ENCODE assay signal across 11 cellular contexts in genomic region chr1:116877369-116877768, GRCh38. TPM values are rescaled to one million over a fixed set of nuclear protein-coding genes. Genes with fewer than 3 reads are reported as not detected.
DNase-seq lines count a peak whose midpoint lies in the region; ATAC-seq and TF ChIP-seq lines count a peak whose summit lies in the region.
"Had no signal": no experiment of that assay in that cellular context is flagged by ENCODE, and none has a peak within 500 bp of the region (broad histone marks: within the 10 kb centered on the region; RNA-seq: fewer than 3 reads in every experiment).

No MANE protein-coding gene starts in this region.

- H3K79me2 ChIP-seq in neural progenitor cell (ENCODE audit: low read depth), result no peaks in the 10 kb centered on the region

- H3K27me3 ChIP-seq in endodermal cell (ENCODE audit: control insufficient read depth, insufficient read depth, low read length, poor library complexity, severe bottlenecking) (no peaks in the 10 kb centered on the region), neural progenitor cell (no peaks in the 10 kb centered on the region), transverse colon (no peaks in the 10 kb centered on the region)

- H3K27me3 Mint-ChIP-seq in activated CD4-positive, alpha-beta T cell treated with anti-CD3 and anti-CD28 coated beads for 36 hours, result no peaks in the 10 kb centered on the region
- H3K27me3 Mint-ChIP-seq in endodermal cell (ENCODE audit: insufficient read depth), result no peaks in the 10 kb centered on the region
- peaks cover 2% of the 10 kb centered on the region for H3K27me3 Mint-ChIP-seq in neural progenitor cell (ENCODE audit: insufficient read depth, low read depth)

- intact Hi-C loops in activated CD4-positive, alpha-beta T cell treated with anti-CD3 and anti-CD28 coated beads for 36 hours (cut with DNase I, micrococcal nuclease), result loop anchor here in 1 of 2 experiments (5.0 kb wide), 2 partner anchors 55 to 60 kb away; no protein-coding TSS in a partner anchor
- intact Hi-C loops in transverse colon (cut with DNase I; ENCODE audit: low total_unique reads), result no loop called here

- H3K36me3 Mint-ChIP-seq in activated CD4-positive, alpha-beta T cell treated with anti-CD3 and anti-CD28 coated beads for 36 hours (ENCODE audit: low read depth), result no peaks in the 10 kb centered on the region
- H3K36me3 Mint-ChIP-seq in endodermal cell (ENCODE audit: low read depth) (no peaks in the 10 kb centered on the region), neural progenitor cell (no peaks in the 10 kb centered on the region)

- H3F3A ChIP-seq in neural progenitor cell (ENCODE audit: low read depth), result peaks cover 22% of the 10 kb centered on the region

- H3K27ac ChIP-seq in endodermal cell (ENCODE audit: low read depth, low read length) (peak overlapping the region; percentile 94), neural progenitor cell (no peak overlapping the region), transverse colon (peak overlapping the region in 3 of 4 donors; percentile 8 to 42 (median 23))

- in situ Hi-C loops in transverse colon (cut with MboI; ENCODE audit: low pct_ligation_motif_present in 1 of 4, low pct_unique_long_range_greater_than_20kb in 1 of 4, low sequenced_read_pairs in 3 of 4), result no loop called here

- H3K9me3 ChIP-seq in endodermal cell (ENCODE audit: control insufficient read depth, low read length) (no peaks in the 10 kb centered on the region), neural progenitor cell (ENCODE audit: low read depth) (no peaks in the 10 kb centered on the region), transverse colon (no peaks in the 10 kb centered on the region)
- H3K9me3 ChIP-seq: Caco-2 had no signal

- 81 to 88% methylated on average over 2 of the region's 2 CpGs for WGBS in endodermal cell (ENCODE audit: insufficient coverage in 1 of 2, insufficient read length in 1 of 2), 2 experiments
- WGBS in transverse colon (ENCODE audit: low coverage in 1 of 2), 2 donors, result 69 to 70% methylated on average over 2 of the region's 2 CpGs

- H3K9ac ChIP-seq in endodermal cell (ENCODE audit: extremely low read depth, low read length, poor library complexity, severe bottlenecking), result no peak overlapping the region
- no peak overlapping the region for H3K9ac ChIP-seq in neural progenitor cell

- no peak overlapping the region for H3K4me3 Mint-ChIP-seq in activated CD4-positive, alpha-beta T cell treated with anti-CD3 and anti-CD28 coated beads for 36 hours
- H3K4me3 Mint-ChIP-seq in endodermal cell (no peak overlapping the region), neural progenitor cell (no peak overlapping the region)

- TF ChIP-seq POLR2A in transverse colon (IDR thresholded peaks at IDR 0.05), result no peak

- H3K4me3 ChIP-seq in endodermal cell (ENCODE audit: low read length) (no peak overlapping the region), neural progenitor cell (no peak overlapping the region), transverse colon (no peak overlapping the region)

- H2AFZ ChIP-seq in neural progenitor cell (replicated peaks), result peak overlapping the region; percentile 53

- H3K4me2 ChIP-seq in neural progenitor cell, result peak overlapping the region; percentile 76

- no peak for TF ChIP-seq CTCF in endodermal cell (conservative IDR thresholded peaks at IDR 0.05)
- no peak for TF ChIP-seq CTCF in neural progenitor cell (IDR thresholded peaks at IDR 0.05)
- no peak for TF ChIP-seq CTCF in transverse colon (IDR thresholded peaks at IDR 0.05)

- no peak for TF ChIP-seq EP300 in transverse colon (IDR thresholded peaks at IDR 0.05; ENCODE audit: low read depth)

- POLR2A ChIA-PET in activated CD4-positive, alpha-beta T cell treated with anti-CD3 and anti-CD28 coated beads for 36 hours (lab: Charles Lee), result interaction anchor here (1.0 kb wide), 1 partner anchor 113 kb away, joined by 6 read pairs; no protein-coding TSS in a partner anchor

- peak; percentile 14 for DNase-seq in activated CD4-positive, alpha-beta T cell treated with anti-CD3 and anti-CD28 coated beads for 36 hours
- no peak for DNase-seq in activated CD4-positive, alpha-beta T cell treated with anti-CD3 and anti-CD28 coated beads, Interleukin-2, amount 50 U/mL, for 48 hours
- DNase-seq in endodermal cell (no peak), neural progenitor cell (ENCODE audit: low spot score) (no peak), transverse colon (no peak), NCI-H510A (lab: John Stamatoyannopoulos, UW) (no peak)
- DNase-seq: Caco-2, erythroblast had no signal

- H3K4me1 Mint-ChIP-seq in activated CD4-positive, alpha-beta T cell treated with anti-CD3 and anti-CD28 coated beads for 36 hours, result peaks cover 40% of the 10 kb centered on the region
- no peaks in the 10 kb centered on the region for H3K4me1 Mint-ChIP-seq in endodermal cell
- H3K4me1 Mint-ChIP-seq in neural progenitor cell, result peaks cover 13% of the 10 kb centered on the region

- H4K20me1 ChIP-seq in neural progenitor cell (ENCODE audit: low read depth), result no peaks in the 10 kb centered on the region

- CTCF ChIA-PET in activated CD4-positive, alpha-beta T cell treated with anti-CD3 and anti-CD28 coated beads for 36 hours (lab: Charles Lee), result interaction anchor here (0.6 to 2.0 kb wide), 14 partner anchors 54 to 265 kb away, joined by 3 to 7 read pairs (median 4); no protein-coding TSS in a partner anchor

- no peak overlapping the region for H3K27ac Mint-ChIP-seq in activated CD4-positive, alpha-beta T cell treated with anti-CD3 and anti-CD28 coated beads for 36 hours
- H3K27ac Mint-ChIP-seq in endodermal cell (no peak overlapping the region), neural progenitor cell (no peak overlapping the region)

- H3K4me1 ChIP-seq in endodermal cell (ENCODE audit: control insufficient read depth, insufficient read depth, low read length) (peaks cover 17% of the 10 kb centered on the region), neural progenitor cell (peaks cover 38% of the 10 kb centered on the region), transverse colon (peaks cover 7 to 23% (median 11%) of the 10 kb centered on the region in 4 donors)

- ATAC-seq in activated CD4-positive, alpha-beta T cell treated with anti-CD3 and anti-CD28 coated beads for 36 hours, result no peak
- ATAC-seq in HG03095 (IDR thresholded peaks at IDR 0.05; ENCODE audit: unreplicated experiment) (no peak), GM18511 (IDR thresholded peaks at IDR 0.05; ENCODE audit: unreplicated experiment) (no peak)
- ATAC-seq: HepG2 had no signal

- no peaks in the 10 kb centered on the region for H3K9me3 Mint-ChIP-seq in activated CD4-positive, alpha-beta T cell treated with anti-CD3 and anti-CD28 coated beads for 36 hours (ENCODE audit: low read depth)
- H3K9me3 Mint-ChIP-seq in endodermal cell, result no peaks in the 10 kb centered on the region
- no peaks in the 10 kb centered on the region for H3K9me3 Mint-ChIP-seq in neural progenitor cell

- H3K36me3 ChIP-seq in endodermal cell (ENCODE audit: control insufficient read depth, insufficient read depth, low read length) (no peaks in the 10 kb centered on the region), neural progenitor cell (no peaks in the 10 kb centered on the region), transverse colon (no peaks in the 10 kb centered on the region)

RNA-seq across cellular contexts. Expression of gene PTGFRN, which starts 32.3 kb away (rescaled TPM):
- total RNA-seq in activated CD4-positive, alpha-beta T cell treated with anti-CD3 and anti-CD28 coated beads for 36 hours, result 10 to 100 TPM; 11.6 to 11.8 TPM
- total RNA-seq in endodermal cell (10 to 100 TPM; 41.6 to 43.2 TPM), neural progenitor cell (ENCODE audit: low replicate concordance) (41.5 and 53.2 TPM in 2 replicates), transverse colon (10 to 100 TPM; 39.6 to 98.9 (median 73.9) TPM)
- 46.4 TPM for polyA plus RNA-seq in endodermal cell (2013, experiment 1 of 2)
- polyA plus RNA-seq in endodermal cell (2013, experiment 2 of 2), result 42.7 TPM
